In the genomic region with DNA sequence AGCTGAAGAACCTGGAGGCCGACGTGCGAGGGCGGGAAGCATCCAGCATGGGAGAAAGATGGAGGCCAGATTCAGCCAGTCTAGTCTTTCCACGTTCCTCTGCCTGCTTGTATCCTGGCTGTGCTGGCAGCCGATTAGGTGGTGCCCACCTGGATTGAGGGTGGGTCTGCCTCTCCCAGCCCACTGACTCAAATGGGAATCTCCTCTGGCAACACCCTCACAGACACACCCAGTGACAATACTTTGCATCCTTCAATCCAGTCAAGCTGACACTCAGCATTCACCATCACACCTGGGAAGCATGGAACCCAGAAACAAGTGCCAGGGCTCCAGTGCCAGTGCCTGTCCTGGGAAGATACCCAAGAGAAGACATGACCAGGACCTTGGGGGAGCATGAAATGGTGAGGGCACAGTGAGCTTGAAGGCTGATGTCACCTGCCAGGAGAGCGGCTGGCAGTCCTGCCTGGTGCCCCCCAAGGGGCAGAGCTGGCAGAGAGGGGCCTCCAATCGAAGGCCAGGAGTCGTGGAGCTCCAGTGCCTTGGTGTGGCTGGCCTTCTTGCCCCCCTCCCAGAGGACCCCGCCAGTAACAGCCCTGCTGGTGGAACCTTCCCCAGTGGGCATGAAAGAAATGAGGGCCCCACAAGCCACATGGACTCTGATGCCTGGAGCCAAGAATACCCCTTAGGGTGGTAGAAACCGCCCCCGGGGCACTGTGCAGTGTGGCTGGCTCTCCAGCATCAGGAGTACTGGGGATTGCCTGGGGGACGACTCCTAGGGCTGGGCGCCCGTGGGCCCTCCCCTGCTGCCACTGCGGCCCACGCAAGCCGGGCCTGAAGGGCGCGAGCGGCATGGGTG, we compare ENCODE assay signal across 1 cellular context.
TF ChIP-seq lines count a peak whose summit lies in the region.

No MANE protein-coding gene starts in this region.

TF ChIP-seq in HEK293T, 16 proteins besides CTCF, POLR2A, EP300 and RAD21 (continued from another document):
- TF ChIP-seq FOXA1 (IDR thresholded peaks at IDR 0.05): no peak
- no peak for TF ChIP-seq ZNF384 (IDR thresholded peaks at IDR 0.05)
